9 cellular contexts compared by ENCODE assay signal in the genomic region with DNA sequence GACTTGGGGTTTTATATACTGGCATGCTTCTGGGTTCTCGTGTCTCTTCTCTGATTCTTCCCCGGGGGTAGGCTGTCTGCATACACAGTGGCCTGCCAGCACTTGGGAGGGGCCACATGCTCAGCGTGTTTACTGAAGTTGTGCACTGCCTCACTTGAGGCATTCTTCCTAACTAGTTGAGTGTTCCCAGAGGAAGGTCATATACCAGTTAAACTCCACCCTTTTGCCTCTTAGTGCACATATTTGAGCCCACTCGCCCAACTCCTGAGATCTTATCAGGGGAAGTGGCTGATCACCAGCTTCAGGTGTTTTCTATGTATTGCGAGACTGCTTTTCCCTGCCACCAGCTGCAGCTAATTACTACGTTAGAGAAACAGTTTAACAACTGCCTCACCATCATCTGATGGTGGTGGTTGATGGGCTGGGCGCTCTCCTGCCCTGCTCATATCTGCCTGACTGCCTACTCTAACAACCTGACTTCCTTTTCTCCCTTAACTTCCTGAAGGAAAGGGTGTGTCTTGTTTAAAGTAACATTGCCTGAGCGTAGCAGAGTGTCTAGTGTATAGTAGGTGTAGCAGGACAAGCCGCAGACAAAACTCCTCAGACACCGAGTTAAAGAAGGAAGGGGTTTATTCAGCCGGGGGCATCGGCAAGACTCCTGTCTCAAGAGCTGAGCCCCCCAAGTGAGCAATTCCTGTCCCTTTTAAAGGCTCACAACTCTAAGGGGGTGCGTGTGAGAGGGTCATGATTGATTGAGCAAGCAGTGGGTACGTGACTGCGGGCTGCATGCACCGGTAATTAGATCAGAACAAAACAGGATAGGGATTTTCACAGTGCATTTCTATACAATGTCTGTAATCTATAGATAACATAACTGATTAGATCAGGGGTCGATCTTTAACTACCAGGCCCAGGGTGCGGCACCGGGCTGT.
DNase-seq lines count a peak whose midpoint lies in the region; ATAC-seq and TF ChIP-seq lines count a peak whose summit lies in the region.
"Had no signal": no experiment of that assay in that cellular context is flagged by ENCODE, and none has a peak within 500 bp of the region (broad histone marks: within the 10 kb centered on the region; RNA-seq: fewer than 3 reads in every experiment).

No MANE protein-coding gene starts in this region.

- no peak for TF ChIP-seq POLR2A in suprapubic skin (IDR thresholded peaks at IDR 0.05)

- H3K36me3 Mint-ChIP-seq in T-helper 1 cell treated with Interleukin-12 subunit alpha and Interleukin-12 subunit beta and Interleukin-4 antibody, amounts not matched to agents 30 μg/mL and 1 μg/mL, for 36 hours (ENCODE audit: low read depth) = no peaks in the 10 kb centered on the region

- H3K4me3 Mint-ChIP-seq in T-helper 1 cell treated with Interleukin-12 subunit alpha and Interleukin-12 subunit beta and Interleukin-4 antibody, amounts not matched to agents 30 μg/mL and 1 μg/mL, for 36 hours = peak overlapping the region; percentile 64

- no peaks in the 10 kb centered on the region for H3K9me3 Mint-ChIP-seq in T-helper 1 cell treated with Interleukin-12 subunit alpha and Interleukin-12 subunit beta and Interleukin-4 antibody, amounts not matched to agents 30 μg/mL and 1 μg/mL, for 36 hours

- TF ChIP-seq CTCF in suprapubic skin (IDR thresholded peaks at IDR 0.05) = no peak

- ATAC-seq in GM18520 (IDR thresholded peaks at IDR 0.05; ENCODE audit: unreplicated experiment) = no peak

- H3K36me3 ChIP-seq in esophagus (ENCODE audit: control insufficient read depth in 2 of 2, insufficient read depth in 2 of 2, low read length in 1 of 2) (no peaks in the 10 kb centered on the region), suprapubic skin (no peaks in the 10 kb centered on the region)

- peak overlapping the region; percentile 74 to 90 for H3K27ac ChIP-seq in esophagus (ENCODE audit: low read depth in 2 of 2, low read length in 1 of 2)
- peak overlapping the region; percentile 23 for H3K27ac ChIP-seq in suprapubic skin
- H3K27ac ChIP-seq: testis had no signal

- H3K27ac Mint-ChIP-seq in T-helper 1 cell treated with Interleukin-12 subunit alpha and Interleukin-12 subunit beta and Interleukin-4 antibody, amounts not matched to agents 30 μg/mL and 1 μg/mL, for 36 hours = peak overlapping the region; percentile 84

- 33 to 36% methylated on average over 19 of the region's 19 CpGs for WGBS in esophagus, 2 donors
- WGBS in suprapubic skin = 40% methylated on average over 19 of the region's 19 CpGs

- H3K9me3 ChIP-seq in esophagus (ENCODE audit: control insufficient read depth in 2 of 2, insufficient read depth in 1 of 2, low read depth in 1 of 2, low read length in 1 of 2) (no peaks in the 10 kb centered on the region), suprapubic skin (no peaks in the 10 kb centered on the region)
- H3K9me3 ChIP-seq: testis had no signal

- peak; percentile 12 for DNase-seq in activated CD4-positive, alpha-beta T cell treated with anti-CD3 and anti-CD28 coated beads for 48 hours
- DNase-seq in activated CD4-positive, alpha-beta T cell treated with anti-CD3 and anti-CD28 coated beads, Interleukin-2, amount 50 U/mL, for 1 hour = no peak
- DNase-seq in suprapubic skin (ENCODE audit: low spot score in 2 of 2) (no peak), ecto neural progenitor cell (ENCODE audit: low spot score) (no peak), NCI-H1436 treated with DMSO at 0.1 percent for 48 hours (lab: John Stamatoyannopoulos, UW) (no peak)
- DNase-seq: testis had no signal

- H3K4me1 Mint-ChIP-seq in T-helper 1 cell treated with Interleukin-12 subunit alpha and Interleukin-12 subunit beta and Interleukin-4 antibody, amounts not matched to agents 30 μg/mL and 1 μg/mL, for 36 hours (ENCODE audit: low read depth) = peaks cover 29% of the 10 kb centered on the region

- no peaks in the 10 kb centered on the region for H3K27me3 Mint-ChIP-seq in T-helper 1 cell treated with Interleukin-12 subunit alpha and Interleukin-12 subunit beta and Interleukin-4 antibody, amounts not matched to agents 30 μg/mL and 1 μg/mL, for 36 hours (ENCODE audit: low read depth)

- no peak for TF ChIP-seq EP300 in suprapubic skin (IDR thresholded peaks at IDR 0.05)

- H3K27me3 ChIP-seq in esophagus (ENCODE audit: control insufficient read depth in 1 of 2, insufficient read depth in 2 of 2, low read length in 2 of 2) = no peaks in the 10 kb centered on the region
- H3K27me3 ChIP-seq in suprapubic skin = no peaks in the 10 kb centered on the region
- H3K27me3 ChIP-seq: testis had no signal

- H3K4me3 ChIP-seq in esophagus (ENCODE audit: low read depth in 1 of 2, low read length in 2 of 2) (no peak overlapping the region), suprapubic skin (peak overlapping the region; percentile 12)
- H3K4me3 ChIP-seq: testis had no signal

- H3K4me1 ChIP-seq in esophagus (ENCODE audit: control insufficient read depth in 2 of 2, insufficient read depth in 2 of 2, low read length in 1 of 2) (peaks cover 5 to 7% of the 10 kb centered on the region in 2 donors), suprapubic skin (peaks cover 60% of the 10 kb centered on the region)
